26 cellular contexts compared by ENCODE assay signal in the genomic region with DNA sequence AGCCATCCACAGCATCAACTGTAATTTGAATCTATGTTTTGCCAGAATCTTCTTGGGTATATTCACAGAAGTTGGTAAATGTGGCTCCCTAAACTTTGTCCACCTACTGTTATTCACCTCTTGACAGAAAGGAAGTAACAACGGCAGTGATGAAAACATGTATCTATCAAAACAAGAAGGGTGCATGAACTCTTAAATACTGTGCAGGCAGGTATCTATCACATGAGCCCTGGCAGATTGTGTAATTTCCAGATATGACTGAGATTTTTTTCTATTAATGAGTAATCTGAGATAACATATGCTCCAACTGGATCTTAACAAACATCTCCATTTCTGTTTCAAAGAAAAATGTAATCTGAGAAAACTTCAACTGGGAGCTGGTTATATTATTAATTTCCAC. TPM values are rescaled to one million over a fixed set of nuclear protein-coding genes. Genes with fewer than 3 reads are reported as not detected.
A peak's percentile ranks its signal among the peaks of the same experiment; 100 is the strongest.
DNase-seq lines count a peak whose midpoint lies in the region; ATAC-seq and TF ChIP-seq lines count a peak whose summit lies in the region.
"Had no signal": no experiment of that assay in that cellular context is flagged by ENCODE, and none has a peak within 500 bp of the region (broad histone marks: within the 10 kb centered on the region; RNA-seq: fewer than 3 reads in every experiment).

No MANE protein-coding gene starts in this region.

- TF ChIP-seq CTCF in body of pancreas (IDR thresholded peaks at IDR 0.05): no peak
- TF ChIP-seq CTCF in GM10248 (IDR thresholded peaks at IDR 0.05; ENCODE audit: control extremely low read depth, extremely low read depth, low read depth, missing control alignments): no peak

- no peaks in the 10 kb centered on the region for H3K36me3 ChIP-seq in body of pancreas (replicated peaks in 1 of 2; ENCODE audit: insufficient read depth in 1 of 2, low read depth in 2 of 2)
- H3K36me3 ChIP-seq: colonic mucosa, ovary had no signal

- WGBS in body of pancreas, 2 donors: 0 to 12% methylated on average over 1 of the region's 1 CpG

- CTCF ChIA-PET in activated CD4-positive, alpha-beta T cell treated with anti-CD3 and anti-CD28 coated beads for 36 hours (lab: Charles Lee): interaction anchor here (0.6 kb wide), 1 partner anchor 287 kb away, joined by 3 read pairs; no protein-coding TSS in a partner anchor
- CTCF ChIA-PET in GM10248 (lab: Yijun Ruan, JAX): interaction anchor here (1.3 kb wide), 1 partner anchor 14 kb away, joined by 3 read pairs; no protein-coding TSS in a partner anchor
- CTCF ChIA-PET in HEK293T (lab: Yijun Ruan, JAX): no interaction called here

- no peak for TF ChIP-seq POLR2A in body of pancreas (IDR thresholded peaks at IDR 0.05)

- peak; percentile 79 for ATAC-seq in activated CD4-positive, alpha-beta T cell treated with anti-CD3 and anti-CD28 coated beads for 36 hours
- ATAC-seq in GM18861 (IDR thresholded peaks at IDR 0.05; ENCODE audit: unreplicated experiment) (peak; percentile 32), body of pancreas (peak; percentile 67), GM19328 (IDR thresholded peaks at IDR 0.05; ENCODE audit: unreplicated experiment) (no peak)
- ATAC-seq: activated CD8-positive, alpha-beta T cell treated with anti-CD3 and anti-CD28 coated beads, Interleukin-2, amount 10 ng/mL, durations not matched to agents 7 days and 5 days; right cardiac atrium; SK-N-SH treated with all-trans-retinoic acid at 6 μM for 48 hours had no signal

- H3K4me3 ChIP-seq in body of pancreas: no peak overlapping the region
- H3K4me3 ChIP-seq: colonic mucosa, ovary, upper lobe of left lung had no signal

- no peak for DNase-seq in activated CD4-positive, alpha-beta T cell treated with anti-CD3 and anti-CD28 coated beads for 36 hours
- no peak for DNase-seq in activated CD4-positive, alpha-beta T cell treated with anti-CD3 and anti-CD28 coated beads, Interleukin-2, amount 50 U/mL, for 1 hour
- DNase-seq in body of pancreas (no peak), mucosa of gallbladder (ENCODE audit: low spot score) (peak; percentile 40), GM10248 (ENCODE audit: extremely low spot score) (no peak), HEK293T (ENCODE audit: extremely low spot score) (no peak)
- DNase-seq: activated CD8-positive, alpha-beta T cell treated with anti-CD3 and anti-CD28 coated beads, Interleukin-2, amount 10 ng/mL, durations not matched to agents 7 days and 5 days; colonic mucosa; DMS79 treated with DMSO at 0.1 percent for 48 hours; H9; KBM-7; left cardiac atrium; mesendoderm; MM.1S; naive B cell; NCI-H1417 treated with DMSO at 0.1 percent for 48 hours; NCI-H2107; NCI-H524 treated with DMSO at 0.1 percent for 48 hours; ovary; right cardiac atrium; T-helper 9 cell; upper lobe of left lung had no signal

- no peak overlapping the region for H3K27ac Mint-ChIP-seq in activated CD4-positive, alpha-beta T cell treated with anti-CD3 and anti-CD28 coated beads for 36 hours
- H3K27ac Mint-ChIP-seq: activated CD8-positive, alpha-beta T cell treated with anti-CD3 and anti-CD28 coated beads, Interleukin-2, amount 10 ng/mL, durations not matched to agents 7 days and 5 days had no signal

- POLR2A ChIA-PET in activated CD4-positive, alpha-beta T cell treated with anti-CD3 and anti-CD28 coated beads for 36 hours (lab: Charles Lee): no interaction called here
- POLR2A ChIA-PET in GM10248 (lab: Yijun Ruan, JAX) (no interaction called here), HEK293T (lab: Yijun Ruan, JAX) (no interaction called here)

- H3K4me3 Mint-ChIP-seq in activated CD4-positive, alpha-beta T cell treated with anti-CD3 and anti-CD28 coated beads for 36 hours: no peak overlapping the region
- H3K4me3 Mint-ChIP-seq: activated CD8-positive, alpha-beta T cell treated with anti-CD3 and anti-CD28 coated beads, Interleukin-2, amount 10 ng/mL, durations not matched to agents 7 days and 5 days; brain; H9; naive B cell had no signal

- H3K9me3 ChIP-seq in body of pancreas: no peaks in the 10 kb centered on the region
- H3K9me3 ChIP-seq: colonic mucosa, ovary, upper lobe of left lung had no signal

- H3K4me1 Mint-ChIP-seq in activated CD4-positive, alpha-beta T cell treated with anti-CD3 and anti-CD28 coated beads for 36 hours: peaks cover 43% of the 10 kb centered on the region
- H3K4me1 Mint-ChIP-seq: H9 had no signal

- H3K36me3 Mint-ChIP-seq in activated CD4-positive, alpha-beta T cell treated with anti-CD3 and anti-CD28 coated beads for 36 hours (ENCODE audit: low read depth): peaks cover 46% of the 10 kb centered on the region

- H3K27me3 Mint-ChIP-seq in activated CD4-positive, alpha-beta T cell treated with anti-CD3 and anti-CD28 coated beads for 36 hours: no peaks in the 10 kb centered on the region
- H3K27me3 Mint-ChIP-seq: brain, naive B cell had no signal

- intact Hi-C loops in activated CD4-positive, alpha-beta T cell treated with anti-CD3 and anti-CD28 coated beads for 36 hours (cut with DNase I, micrococcal nuclease): loop anchor here in 1 of 2 experiments (2.0 kb wide), 1 partner anchor 15 kb away; no protein-coding TSS in a partner anchor
- intact Hi-C loops in body of pancreas (cut with DNase I): no loop called here

- H3K27me3 ChIP-seq in body of pancreas: no peaks in the 10 kb centered on the region
- H3K27me3 ChIP-seq: colonic mucosa, ovary, upper lobe of left lung had no signal

- H3K9me3 Mint-ChIP-seq in activated CD4-positive, alpha-beta T cell treated with anti-CD3 and anti-CD28 coated beads for 36 hours (ENCODE audit: low read depth): no peaks in the 10 kb centered on the region
- H3K9me3 Mint-ChIP-seq: brain, H9, naive B cell had no signal

- H3K27ac ChIP-seq in body of pancreas: peak overlapping the region in 1 of 4 donors; percentile 37
- H3K27ac ChIP-seq: colonic mucosa, ovary, upper lobe of left lung had no signal

- peaks cover 51% of the 10 kb centered on the region for H3K4me1 ChIP-seq in body of pancreas
- H3K4me1 ChIP-seq: colonic mucosa had no signal

TF ChIP-seq in HEK293T, 16 proteins besides CTCF, POLR2A, EP300 and RAD21:
- TF ChIP-seq SP1 (IDR thresholded peaks at IDR 0.05): no peak
- TF ChIP-seq HDGF (IDR thresholded peaks at IDR 0.05; ENCODE audit: borderline replicate concordance): no peak
- TF ChIP-seq ARNT (IDR thresholded peaks at IDR 0.05): no peak
- no peak for TF ChIP-seq FOXK2 (IDR thresholded peaks at IDR 0.05)
- TF ChIP-seq BHLHE40 (IDR thresholded peaks at IDR 0.05; ENCODE audit: borderline replicate concordance): no peak
- no peak for TF ChIP-seq L3MBTL2 (conservative IDR thresholded peaks at IDR 0.05)
- TF ChIP-seq ELF4 (IDR thresholded peaks at IDR 0.05): no peak
- no peak for TF ChIP-seq TARDBP (IDR thresholded peaks at IDR 0.05)
- no peak for TF ChIP-seq LEF1 (IDR thresholded peaks at IDR 0.05; ENCODE audit: borderline replicate concordance)
- TF ChIP-seq FOXM1 (IDR thresholded peaks at IDR 0.05; ENCODE audit: borderline replicate concordance): no peak
- TF ChIP-seq SUZ12 (IDR thresholded peaks at IDR 0.05): no peak
- no peak for TF ChIP-seq CTBP1 (IDR thresholded peaks at IDR 0.05; ENCODE audit: borderline replicate concordance)
- TF ChIP-seq FOXA1 (IDR thresholded peaks at IDR 0.05): no peak
- no peak for TF ChIP-seq ZNF384 (IDR thresholded peaks at IDR 0.05)
- no peak for TF ChIP-seq NFRKB (IDR thresholded peaks at IDR 0.05)
- TF ChIP-seq, protein P1, sequence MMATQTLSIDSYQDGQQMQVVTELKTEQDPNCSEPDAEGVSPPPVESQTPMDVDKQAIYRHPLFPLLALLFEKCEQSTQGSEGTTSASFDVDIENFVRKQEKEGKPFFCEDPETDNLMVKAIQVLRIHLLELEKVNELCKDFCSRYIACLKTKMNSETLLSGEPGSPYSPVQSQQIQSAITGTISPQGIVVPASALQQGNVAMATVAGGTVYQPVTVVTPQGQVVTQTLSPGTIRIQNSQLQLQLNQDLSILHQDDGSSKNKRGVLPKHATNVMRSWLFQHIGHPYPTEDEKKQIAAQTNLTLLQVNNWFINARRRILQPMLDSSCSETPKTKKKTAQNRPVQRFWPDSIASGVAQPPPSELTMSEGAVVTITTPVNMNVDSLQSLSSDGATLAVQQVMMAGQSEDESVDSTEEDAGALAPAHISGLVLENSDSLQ (IDR thresholded peaks at IDR 0.05): no peak

RNA-seq across cellular contexts. Expression of a gene that starts 36.6 kb away (rescaled TPM):
- 1 to 10 TPM; 2.8 to 3.1 TPM for total RNA-seq in activated CD4-positive, alpha-beta T cell treated with anti-CD3 and anti-CD28 coated beads for 36 hours
- 10 to 100 TPM; 11.2 to 11.9 TPM for total RNA-seq in body of pancreas
- 7.2 TPM for total RNA-seq in mucosa of gallbladder
